ENCODE assay signal across 8 cellular contexts in genomic region chr2:96762529-96763253, GRCh38. TPM values are rescaled to one million over a fixed set of nuclear protein-coding genes. Genes with fewer than 3 reads are reported as not detected.
A peak's percentile ranks its signal among the peaks of the same experiment; 100 is the strongest.
DNase-seq lines count a peak whose midpoint lies in the region; ATAC-seq and TF ChIP-seq lines count a peak whose summit lies in the region.

No MANE protein-coding gene starts in this region.

- H3K9me2 ChIP-seq in DOHH2 (replicated peaks; ENCODE audit: control insufficient read depth, low read length), result no peaks in the 10 kb centered on the region
- no peaks in the 10 kb centered on the region for H3K9me2 ChIP-seq in Loucy (replicated peaks; ENCODE audit: low read depth, low read length)

- no peak for TF ChIP-seq POLR2A in body of pancreas (IDR thresholded peaks at IDR 0.05)

- H3K36me3 ChIP-seq in DOHH2 (ENCODE audit: control insufficient read depth, low read length), result no peaks in the 10 kb centered on the region
- H3K36me3 ChIP-seq in Loucy (ENCODE audit: insufficient read depth, low read length), result no peaks in the 10 kb centered on the region
- H3K36me3 ChIP-seq in body of pancreas (replicated peaks in 1 of 2; ENCODE audit: insufficient read depth in 1 of 2, low read depth in 2 of 2), result no peaks in the 10 kb centered on the region
- H3K36me3 ChIP-seq in mucosa of descending colon (ENCODE audit: low read depth), result no peaks in the 10 kb centered on the region

- no peak overlapping the region for H2AFZ ChIP-seq in Loucy (ENCODE audit: low read length)

- intact Hi-C loops in body of pancreas (cut with DNase I) (no loop called here), mucosa of descending colon (cut with DNase I, micrococcal nuclease) (no loop called here)

- H3K4me3 ChIP-seq in DOHH2 (ENCODE audit: low read length) (peak overlapping the region; percentile 93), Loucy (ENCODE audit: low read length, poor library complexity, severe bottlenecking) (peak overlapping the region; percentile 70), body of pancreas (no peak overlapping the region), mucosa of descending colon (peak overlapping the region; percentile 41)

- DNase-seq in body of pancreas (peak in 1 of 4 donors; percentile 11), mucosa of descending colon (peak in 1 of 3 donors; percentile 30), AG08395 (ENCODE audit: low spot score) (no peak), SHP77 (lab: John Stamatoyannopoulos, UW) (no peak)

- H3K4me2 ChIP-seq in DOHH2 (ENCODE audit: low read length), result peak overlapping the region; percentile 84
- peak overlapping the region; percentile 89 for H3K4me2 ChIP-seq in Loucy (ENCODE audit: low read depth, low read length, poor library complexity, severe bottlenecking)

- H3K27ac ChIP-seq in DOHH2 (ENCODE audit: low read depth, low read length) (no peak overlapping the region), body of pancreas (peak overlapping the region in 3 of 4 donors; percentile 38 to 69 (median 45))

- H4K20me1 ChIP-seq in DOHH2 (ENCODE audit: control insufficient read depth, insufficient read depth, low read depth, low read length), result no peaks in the 10 kb centered on the region
- H4K20me1 ChIP-seq in Loucy (ENCODE audit: insufficient read depth, low read length, poor library complexity, severe bottlenecking), result no peaks in the 10 kb centered on the region

- WGBS in body of pancreas, 2 donors, result 26 to 30% methylated on average over 14 of the region's 14 CpGs

- H3K9ac ChIP-seq in Loucy (ENCODE audit: low read depth, low read length, poor library complexity, severe bottlenecking), result peak overlapping the region; percentile 48

- no peak for ATAC-seq in body of pancreas
- no peak for ATAC-seq in mucosa of descending colon
- no peak for ATAC-seq in HG03354 (IDR thresholded peaks at IDR 0.05; ENCODE audit: poor library complexity, severe bottlenecking, unreplicated experiment)
- ATAC-seq in HG02938 (IDR thresholded peaks at IDR 0.05; ENCODE audit: unreplicated experiment), result no peak

- H3K27me3 ChIP-seq in DOHH2 (ENCODE audit: control insufficient read depth, low read length) (no peaks in the 10 kb centered on the region), Loucy (ENCODE audit: insufficient read depth, low read length, poor library complexity, severe bottlenecking) (no peaks in the 10 kb centered on the region), body of pancreas (no peaks in the 10 kb centered on the region)

- H3F3A ChIP-seq in DOHH2 (ENCODE audit: control insufficient read depth, insufficient read depth) (no peaks in the 10 kb centered on the region), Loucy (ENCODE audit: low read depth) (no peaks in the 10 kb centered on the region)

- no peak for TF ChIP-seq CTCF in DOHH2 (IDR thresholded peaks at IDR 0.05; ENCODE audit: low read depth, low read length, poor library complexity, severe bottlenecking)
- TF ChIP-seq CTCF in Loucy (conservative IDR thresholded peaks at IDR 0.05; ENCODE audit: low read length), result no peak
- TF ChIP-seq CTCF in body of pancreas (IDR thresholded peaks at IDR 0.05), result peak in 1 of 7 experiments; percentile 3
- no peak for TF ChIP-seq CTCF in mucosa of descending colon (IDR thresholded peaks at IDR 0.05)

- no peaks in the 10 kb centered on the region for H3K9me3 ChIP-seq in DOHH2 (ENCODE audit: control insufficient read depth, insufficient read depth, low read length)
- no peaks in the 10 kb centered on the region for H3K9me3 ChIP-seq in Loucy (ENCODE audit: insufficient read depth, low read depth, low read length)
- no peaks in the 10 kb centered on the region for H3K9me3 ChIP-seq in body of pancreas
- no peaks in the 10 kb centered on the region for H3K9me3 ChIP-seq in mucosa of descending colon

- H3K4me1 ChIP-seq in DOHH2 (ENCODE audit: control insufficient read depth, low read length) (peaks cover 64% of the 10 kb centered on the region), Loucy (ENCODE audit: insufficient read depth, low read length, poor library complexity, severe bottlenecking) (peaks cover 49% of the 10 kb centered on the region), body of pancreas (peaks cover 50% of the 10 kb centered on the region), mucosa of descending colon (ENCODE audit: low read depth) (peaks cover 42% of the 10 kb centered on the region)

- H3K79me2 ChIP-seq in DOHH2 (ENCODE audit: control insufficient read depth, low read length) (peaks cover 51% of the 10 kb centered on the region), Loucy (ENCODE audit: insufficient read depth, low read length) (no peaks in the 10 kb centered on the region)

RNA-seq across cellular contexts. Expression of gene CNNM4, which starts 2.0 kb away (rescaled TPM):
- total RNA-seq in body of pancreas (1 to 10 TPM; 4.3 to 7.8 TPM), mucosa of descending colon (100 to 1,000 TPM in 2 of 3 donors, 10 to 100 TPM in 1; 53.4 to 134 (median 101) TPM)

RNA-seq across cellular contexts. Expression of gene LMAN2L, which starts 22.8 kb away (rescaled TPM):
- total RNA-seq in body of pancreas (1 to 10 TPM; 6.6 to 7.8 TPM), mucosa of descending colon (10 to 100 TPM; 11.2 to 21.0 (median 14.2) TPM)

RNA-seq across cellular contexts. Expression of gene CNNM3, which starts 53.4 kb away (rescaled TPM):
- total RNA-seq in body of pancreas, result 10 to 100 TPM; 18.2 to 57.7 TPM
- 10 to 100 TPM; 21.2 to 35.5 (median 33.4) TPM for total RNA-seq in mucosa of descending colon

Comparison
In these comparisons a context has a peak if more than half of its experiments do, and no peak if none do; other contexts are left out.
1. H3K4me3 ChIP-seq: peak in DOHH2 (single experiment), Loucy (single experiment) and mucosa of descending colon (single experiment); none in body of pancreas (0 of 2).
2. RNA of gene CNNM4, which starts 2.0 kb away (total RNA-seq): 53.4 to 134 TPM in mucosa of descending colon; 4.3 to 7.8 TPM in body of pancreas; every median in the first group is over 4 times any median in the second.